ENCODE assay signal across 19 cellular contexts in genomic region chr16:76386784-76387183, GRCh38.
DNase-seq lines count a peak whose midpoint lies in the region; TF ChIP-seq lines count a peak whose summit lies in the region.
"Had no signal": no experiment of that assay in that cellular context is flagged by ENCODE, and none has a peak within 500 bp of the region (broad histone marks: within the 10 kb centered on the region; RNA-seq: fewer than 3 reads in every experiment).

No MANE protein-coding gene starts in this region.

- no peaks in the 10 kb centered on the region for H3K9me3 ChIP-seq in endodermal cell (ENCODE audit: control insufficient read depth, low read length)
- H3K9me3 ChIP-seq: colonic mucosa had no signal

- no peaks in the 10 kb centered on the region for H3K27me3 ChIP-seq in endodermal cell (ENCODE audit: control insufficient read depth, insufficient read depth, low read length, poor library complexity, severe bottlenecking)
- H3K27me3 ChIP-seq: colonic mucosa had no signal

- no peak overlapping the region for H3K9ac ChIP-seq in endodermal cell (ENCODE audit: extremely low read depth, low read length, poor library complexity, severe bottlenecking)

- H3K36me3 ChIP-seq in endodermal cell (ENCODE audit: control insufficient read depth, insufficient read depth, low read length): no peaks in the 10 kb centered on the region
- H3K36me3 ChIP-seq: colonic mucosa had no signal

- H3K9me3 Mint-ChIP-seq in endodermal cell: no peaks in the 10 kb centered on the region

- no peak overlapping the region for H3K27ac Mint-ChIP-seq in endodermal cell
- H3K27ac Mint-ChIP-seq: activated CD8-positive, alpha-beta T cell treated with anti-CD3 and anti-CD28 coated beads, Interleukin-2, amount 10 ng/mL, durations not matched to agents 7 days and 5 days; activated T-helper 1 cell treated with anti-CD3 and anti-CD28 coated beads, Interleukin-12 subunit alpha, Interleukin-12 subunit beta, Interleukin-2, Interleukin-4 antibody, amounts not matched to agents 30 ng/mL and 10 ng/mL and 1 ng/mL, durations not matched to agents 14 hours and 24 hours and 36 hours had no signal

- H3K27me3 Mint-ChIP-seq in endodermal cell (ENCODE audit: insufficient read depth): no peaks in the 10 kb centered on the region

- H3K4me3 ChIP-seq in cardiac fibroblast (replicated peaks in 1 of 2; ENCODE audit: low read depth in 2 of 2, low read length in 2 of 2) (no peak overlapping the region), endodermal cell (ENCODE audit: low read length) (no peak overlapping the region)
- H3K4me3 ChIP-seq: colonic mucosa had no signal

- no peak overlapping the region for H3K27ac ChIP-seq in endodermal cell (ENCODE audit: low read depth, low read length)
- H3K27ac ChIP-seq: colonic mucosa had no signal

- no peak overlapping the region for H3K4me3 Mint-ChIP-seq in endodermal cell
- H3K4me3 Mint-ChIP-seq: activated CD8-positive, alpha-beta T cell treated with anti-CD3 and anti-CD28 coated beads, Interleukin-2, amount 10 ng/mL, durations not matched to agents 7 days and 5 days; activated T-helper 1 cell treated with anti-CD3 and anti-CD28 coated beads, Interleukin-12 subunit alpha, Interleukin-12 subunit beta, Interleukin-2, Interleukin-4 antibody, amounts not matched to agents 30 ng/mL and 10 ng/mL and 1 ng/mL, durations not matched to agents 14 hours and 24 hours and 36 hours had no signal

- H3K4me1 Mint-ChIP-seq in endodermal cell: peaks cover 16% of the 10 kb centered on the region

- H3K36me3 Mint-ChIP-seq in endodermal cell (ENCODE audit: low read depth): no peaks in the 10 kb centered on the region

- H3K4me1 ChIP-seq in endodermal cell (ENCODE audit: control insufficient read depth, insufficient read depth, low read length): no peaks in the 10 kb centered on the region
- H3K4me1 ChIP-seq: colonic mucosa had no signal

- TF ChIP-seq CTCF in cardiac fibroblast (IDR thresholded peaks at IDR 0.05; ENCODE audit: low read depth, low read length) (no peak), endodermal cell (conservative IDR thresholded peaks at IDR 0.05) (no peak)

- DNase-seq in HS-5 (ENCODE audit: low read depth) (peak; percentile 30), OCI-M1 (lab: John Stamatoyannopoulos, UW) (peak; percentile 55), cardiac fibroblast (ENCODE audit: low read depth in 2 of 2) (peak; percentile 81 to 91), iris pigment epithelial cell (ENCODE audit: low read depth) (peak; percentile 45), endodermal cell (no peak), DMS79 treated with DMSO at 0.1 percent for 48 hours (lab: John Stamatoyannopoulos, UW) (no peak), D341Med (ENCODE audit: low spot score) (no peak)
- no peak for DNase-seq in activated T-cell treated with anti-CD3 and anti-CD28 coated beads, Interleukin-2, amount 50 U/mL, for 48 hours
- DNase-seq: activated CD8-positive, alpha-beta T cell treated with anti-CD3 and anti-CD28 coated beads, Interleukin-2, amount 10 ng/mL, durations not matched to agents 7 days and 5 days; Calu3; colonic mucosa; H7; hippocampal formation; Karpas-422; NCI-H187; NCI-H446 treated with DMSO at 0.1 percent for 48 hours; stimulated activated CD4-positive, alpha-beta T cell treated with anti-CD3 and anti-CD28 coated beads, Interleukin-4, amount 100 ng/mL, for 24 hours; stimulated activated CD8-positive, alpha-beta memory T cell treated with anti-CD3 and anti-CD28 coated beads, Interleukin-4, amount 100 ng/mL, for 48 hours had no signal

Comparison
In these comparisons a context has a peak if more than half of its experiments do, and no peak if none do; other contexts are left out.
1. DNase-seq: peak in HS-5 (single experiment), OCI-M1 (single experiment), cardiac fibroblast (2 of 2) and iris pigment epithelial cell (single experiment); none in activated T-cell treated with anti-CD3 and anti-CD28 coated beads, Interleukin-2, amount 50 U/mL, for 48 hours (0 of 2), endodermal cell (single experiment), DMS79 treated with DMSO at 0.1 percent for 48 hours (single experiment) and D341Med (single experiment).